ENCODE assay signal across 8 cellular contexts in the genomic region with DNA sequence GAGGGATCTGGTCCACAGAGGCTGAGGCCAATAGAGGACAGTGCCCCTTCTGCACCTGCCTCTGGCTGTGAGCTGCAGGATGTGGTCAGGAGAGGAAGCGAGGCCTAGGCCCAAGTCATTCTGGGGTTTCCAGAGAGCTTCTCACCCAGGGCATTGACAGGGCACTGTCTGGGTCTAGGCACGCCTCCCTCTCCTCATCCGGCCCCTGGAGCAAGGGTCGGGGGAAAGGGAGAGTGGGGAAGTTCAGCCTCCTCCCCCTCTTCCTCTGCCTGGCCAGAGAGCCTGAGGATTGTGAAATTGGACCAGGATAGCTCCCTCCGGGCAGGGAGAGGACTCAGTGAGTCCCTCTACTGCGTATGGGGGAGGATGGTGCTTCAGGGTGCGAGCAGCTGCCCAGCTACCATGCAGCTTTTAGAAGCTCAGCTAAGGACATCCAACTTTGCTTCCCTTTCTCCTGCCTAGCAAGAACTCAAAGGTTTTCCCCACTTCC. TPM values are rescaled to one million over a fixed set of nuclear protein-coding genes. Genes with fewer than 3 reads are reported as not detected.
A peak's percentile ranks its signal among the peaks of the same experiment; 100 is the strongest.
DNase-seq lines count a peak whose midpoint lies in the region; ATAC-seq, FAIRE-seq and TF ChIP-seq lines count a peak whose summit lies in the region.

No MANE protein-coding gene starts in this region.

- H3K27ac Mint-ChIP-seq in activated T-helper 2 cell treated with anti-CD3 and anti-CD28 coated beads, Interferon-gamma antibody, Interleukin-2, Interleukin-4, amounts not matched to agents 10 μg/mL and 5 μg/mL and 100 μg/mL, durations not matched to agents 14 hours and 24 hours and 36 hours, result no peak overlapping the region
- no peak overlapping the region for H3K27ac Mint-ChIP-seq in glutamatergic neuron (ENCODE audit: unreplicated experiment)

- no peak for FAIRE-seq in D721Med (lab: Jason Lieb, UNC)

- H3K9me3 ChIP-seq in OCI-LY3 (ENCODE audit: insufficient read depth, low read length), result no peaks in the 10 kb centered on the region

- peaks cover 55% of the 10 kb centered on the region for H3K27me3 ChIP-seq in OCI-LY3 (ENCODE audit: low read depth, low read length)

- H2AFZ ChIP-seq in OCI-LY3 (ENCODE audit: low read depth, low read length), result no peak overlapping the region

- peak; percentile 88 for ATAC-seq in GM18858 (IDR thresholded peaks at IDR 0.05; ENCODE audit: unreplicated experiment)
- ATAC-seq in HG02870 (IDR thresholded peaks at IDR 0.05; ENCODE audit: unreplicated experiment), result peak; percentile 88

- intact Hi-C loops in activated T-helper 2 cell treated with anti-CD3 and anti-CD28 coated beads, Interferon-gamma antibody, Interleukin-2, Interleukin-4, amounts not matched to agents 10 μg/mL and 5 μg/mL and 100 μg/mL, durations not matched to agents 14 hours and 24 hours and 36 hours (cut with micrococcal nuclease), result loop anchor here (1.0 to 5.0 kb wide), 2 partner anchors 10 to 139 kb away; no protein-coding TSS in a partner anchor

- no peaks in the 10 kb centered on the region for H3K79me2 ChIP-seq in OCI-LY3 (ENCODE audit: low read length)

- H3K4me1 Mint-ChIP-seq in activated T-helper 2 cell treated with anti-CD3 and anti-CD28 coated beads, Interferon-gamma antibody, Interleukin-2, Interleukin-4, amounts not matched to agents 10 μg/mL and 5 μg/mL and 100 μg/mL, durations not matched to agents 14 hours and 24 hours and 36 hours (ENCODE audit: low read depth), result peaks cover 36% of the 10 kb centered on the region
- H3K4me1 Mint-ChIP-seq in glutamatergic neuron (ENCODE audit: low read depth, unreplicated experiment), result peaks cover 10% of the 10 kb centered on the region

- no peaks in the 10 kb centered on the region for H3K36me3 Mint-ChIP-seq in activated T-helper 2 cell treated with anti-CD3 and anti-CD28 coated beads, Interferon-gamma antibody, Interleukin-2, Interleukin-4, amounts not matched to agents 10 μg/mL and 5 μg/mL and 100 μg/mL, durations not matched to agents 14 hours and 24 hours and 36 hours (ENCODE audit: low read depth)
- H3K36me3 Mint-ChIP-seq in glutamatergic neuron (ENCODE audit: unreplicated experiment), result no peaks in the 10 kb centered on the region

- peak overlapping the region; percentile 4; the same call in 1 of the 2 replicates for H3K27ac ChIP-seq in OCI-LY3 (ENCODE audit: low read length)

- DNase-seq in activated T-helper 2 cell treated with anti-CD3 and anti-CD28 coated beads, Interferon-gamma antibody, Interleukin-2, Interleukin-4, amounts not matched to agents 10 μg/mL and 5 μg/mL and 100 μg/mL, durations not matched to agents 14 hours and 24 hours and 36 hours (ENCODE audit: low spot score), result peak; percentile 45
- DNase-seq in stimulated activated CD4-positive, alpha-beta T cell treated with anti-CD3 and anti-CD28 coated beads, Interleukin-15, amount 100 ng/mL, for 24 hours, result peak; percentile 75
- DNase-seq in glutamatergic neuron (no peak), D721Med (ENCODE audit: insufficient read length, low spot score) (no peak), kidney glomerular epithelial cell (lab: John Stamatoyannopoulos, UW) (no peak)

- H3K4me1 ChIP-seq in OCI-LY3 (ENCODE audit: low read length), result peaks cover 35% of the 10 kb centered on the region

- H3K4me2 ChIP-seq in OCI-LY3 (ENCODE audit: low read length), result peak overlapping the region; percentile 86

- H3K27me3 Mint-ChIP-seq in activated T-helper 2 cell treated with anti-CD3 and anti-CD28 coated beads, Interferon-gamma antibody, Interleukin-2, Interleukin-4, amounts not matched to agents 10 μg/mL and 5 μg/mL and 100 μg/mL, durations not matched to agents 14 hours and 24 hours and 36 hours (ENCODE audit: low read depth), result peaks cover 55% of the 10 kb centered on the region
- peaks cover 3% of the 10 kb centered on the region for H3K27me3 Mint-ChIP-seq in glutamatergic neuron (ENCODE audit: unreplicated experiment)

- H3K36me3 ChIP-seq in OCI-LY3 (replicated peaks; ENCODE audit: low read depth, low read length), result no peaks in the 10 kb centered on the region

- TF ChIP-seq CTCF in OCI-LY3 (IDR thresholded peaks at IDR 0.05; ENCODE audit: low read depth, low read length) (no peak), glutamatergic neuron (IDR thresholded peaks at IDR 0.05; ENCODE audit: partially characterized antibody, unreplicated experiment) (no peak), D721Med (IDR thresholded peaks at IDR 0.05; ENCODE audit: insufficient read depth, missing control alignments) (no peak)

- no peak overlapping the region for H3K4me3 Mint-ChIP-seq in activated T-helper 2 cell treated with anti-CD3 and anti-CD28 coated beads, Interferon-gamma antibody, Interleukin-2, Interleukin-4, amounts not matched to agents 10 μg/mL and 5 μg/mL and 100 μg/mL, durations not matched to agents 14 hours and 24 hours and 36 hours (ENCODE audit: low read depth)
- no peak overlapping the region for H3K4me3 Mint-ChIP-seq in glutamatergic neuron (ENCODE audit: unreplicated experiment)

- peak overlapping the region; percentile 18; the same call in 1 of the 2 replicates for H3K9ac ChIP-seq in OCI-LY3 (ENCODE audit: low read length)

- H3K9me3 Mint-ChIP-seq in activated T-helper 2 cell treated with anti-CD3 and anti-CD28 coated beads, Interferon-gamma antibody, Interleukin-2, Interleukin-4, amounts not matched to agents 10 μg/mL and 5 μg/mL and 100 μg/mL, durations not matched to agents 14 hours and 24 hours and 36 hours, result no peaks in the 10 kb centered on the region
- peaks cover 3% of the 10 kb centered on the region for H3K9me3 Mint-ChIP-seq in glutamatergic neuron (ENCODE audit: unreplicated experiment)

- peak overlapping the region; percentile 64 for H3K4me3 ChIP-seq in OCI-LY3 (ENCODE audit: low read length)

- no peaks in the 10 kb centered on the region for H4K20me1 ChIP-seq in OCI-LY3 (ENCODE audit: insufficient read depth, low read length)

RNA-seq across cellular contexts. Expression of a gene that starts 6.3 kb away (rescaled TPM):
- not detected in 2 replicates for total RNA-seq in activated T-helper 2 cell treated with anti-CD3 and anti-CD28 coated beads, Interferon-gamma antibody, Interleukin-2, Interleukin-4, amounts not matched to agents 10 μg/mL and 5 μg/mL and 100 μg/mL, durations not matched to agents 14 hours and 24 hours and 36 hours
- total RNA-seq in glutamatergic neuron (ENCODE audit: unreplicated experiment), result 2.4 TPM

RNA-seq across cellular contexts. Expression of a gene that starts 15.6 kb away (rescaled TPM):
- not detected in 2 replicates for total RNA-seq in activated T-helper 2 cell treated with anti-CD3 and anti-CD28 coated beads, Interferon-gamma antibody, Interleukin-2, Interleukin-4, amounts not matched to agents 10 μg/mL and 5 μg/mL and 100 μg/mL, durations not matched to agents 14 hours and 24 hours and 36 hours
- not detected for total RNA-seq in glutamatergic neuron (ENCODE audit: unreplicated experiment)

Comparison
In these comparisons a context has a peak if more than half of its experiments do, and no peak if none do; other contexts are left out.
1. DNase-seq: peak in activated T-helper 2 cell treated with anti-CD3 and anti-CD28 coated beads, Interferon-gamma antibody, Interleukin-2, Interleukin-4, amounts not matched to agents 10 μg/mL and 5 μg/mL and 100 μg/mL, durations not matched to agents 14 hours and 24 hours and 36 hours (single experiment) and stimulated activated CD4-positive, alpha-beta T cell treated with anti-CD3 and anti-CD28 coated beads, Interleukin-15, amount 100 ng/mL, for 24 hours (single experiment); none in glutamatergic neuron (single experiment), D721Med (single experiment) and kidney glomerular epithelial cell (single experiment).